Comparison of ENCODE assay signal across 9 cellular contexts in the genomic region with DNA sequence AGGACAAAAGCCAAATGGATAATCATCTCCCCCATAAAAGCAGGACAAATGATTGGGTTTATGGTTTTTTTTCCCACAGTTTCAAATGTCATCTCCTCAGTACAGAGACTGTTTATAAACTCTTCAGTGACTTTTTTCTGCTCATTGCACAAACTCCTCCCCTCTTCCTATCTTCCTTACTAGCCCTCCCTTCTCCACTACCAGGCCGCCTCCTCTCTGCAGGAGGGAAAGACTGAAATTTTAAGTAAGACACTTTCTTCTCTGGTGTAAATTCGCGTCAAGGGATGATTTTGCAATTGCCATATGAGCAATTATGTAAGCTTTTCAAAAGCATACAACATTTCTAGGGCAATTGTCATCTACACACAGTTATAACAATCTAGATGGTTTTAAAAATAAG. TPM values are rescaled to one million over a fixed set of nuclear protein-coding genes. Genes with fewer than 3 reads are reported as not detected.
A peak's percentile ranks its signal among the peaks of the same experiment; 100 is the strongest.
DNase-seq lines count a peak whose midpoint lies in the region; ATAC-seq, FAIRE-seq and TF ChIP-seq lines count a peak whose summit lies in the region.
"Had no signal": no experiment of that assay in that cellular context is flagged by ENCODE, and none has a peak within 500 bp of the region (broad histone marks: within the 10 kb centered on the region; RNA-seq: fewer than 3 reads in every experiment).

No MANE protein-coding gene starts in this region.

- DNase-seq in HepG2 (ENCODE audit: low spot score) (no peak), Panc1 (ENCODE audit: low read depth, low spot score) (no peak), left ventricle myocardium superior (no peak), NCI-H1048 (lab: John Stamatoyannopoulos, UW) (no peak), endothelial cell (ENCODE audit: low spot score) (no peak), suprapubic skin (ENCODE audit: low spot score in 2 of 2) (no peak)

- no peak overlapping the region for H3K9ac ChIP-seq in liver (ENCODE audit: low read depth in 1 of 2, low read length in 2 of 2)
- no peak overlapping the region for H3K9ac ChIP-seq in HepG2 (ENCODE audit: insufficient read depth, low read depth, low read length)

- H3K9me3 Mint-ChIP-seq in endothelial cell (ENCODE audit: unreplicated experiment) = no peaks in the 10 kb centered on the region

- intact Hi-C loops in HepG2 (cut with micrococcal nuclease; ENCODE audit: unreplicated experiment) (no loop called here), Panc1 (cut with micrococcal nuclease; ENCODE audit: unreplicated experiment) (no loop called here), left ventricle myocardium superior (cut with micrococcal nuclease) (no loop called here)

- H3K36me3 ChIP-seq in liver (ENCODE audit: control insufficient read depth in 4 of 4, insufficient read depth in 3 of 4, low read depth in 1 of 4, low read length in 3 of 4) (no peaks in the 10 kb centered on the region), HepG2 (replicated peaks in 1 of 2; ENCODE audit: control insufficient read depth in 1 of 2, insufficient read depth in 2 of 2, low read length in 2 of 2) (no peaks in the 10 kb centered on the region), Panc1 (ENCODE audit: control insufficient read depth, insufficient read depth, low read length) (no peaks in the 10 kb centered on the region), urinary bladder (ENCODE audit: insufficient read depth) (no peaks in the 10 kb centered on the region), suprapubic skin (no peaks in the 10 kb centered on the region)

- H3K27ac ChIP-seq in liver (ENCODE audit: low read depth in 1 of 2, low read length in 2 of 2) (no peak overlapping the region), HepG2 (ENCODE audit: extremely low read length, insufficient read depth, low read length) (no peak overlapping the region), Panc1 (ENCODE audit: low read length) (peak overlapping the region; percentile 93), urinary bladder (ENCODE audit: low read depth) (peak overlapping the region; percentile 10), suprapubic skin (no peak overlapping the region)

- peaks cover 13% of the 10 kb centered on the region for H3K4me1 Mint-ChIP-seq in endothelial cell (ENCODE audit: unreplicated experiment)

- H3K4me2 ChIP-seq in HepG2 (ENCODE audit: low read depth, low read length) = no peak overlapping the region

- no peak for TF ChIP-seq POLR2A in HepG2 (IDR thresholded peaks at IDR 0.05; ENCODE audit: insufficient read depth in 1 of 2, low read depth in 2 of 2, low read length in 2 of 2)
- TF ChIP-seq POLR2A in suprapubic skin (IDR thresholded peaks at IDR 0.05) = no peak

- ATAC-seq in HepG2 (no peak), Panc1 (no peak), left ventricle myocardium superior (peak; percentile 75)

- TF ChIP-seq CTCF in liver (IDR thresholded peaks at IDR 0.05; ENCODE audit: low read depth, low read length, missing input control) = no peak
- TF ChIP-seq CTCF in HepG2 (CRISPR knock-in tag; IDR thresholded peaks at IDR 0.05) = no peak
- TF ChIP-seq CTCF in Panc1 (IDR thresholded peaks at IDR 0.05) = no peak
- no peak for TF ChIP-seq CTCF in endothelial cell (IDR thresholded peaks at IDR 0.05; ENCODE audit: unreplicated experiment)
- TF ChIP-seq CTCF in suprapubic skin (IDR thresholded peaks at IDR 0.05) = no peak

- H3K9me3 ChIP-seq in liver (ENCODE audit: control insufficient read depth in 4 of 4, low read length in 3 of 4) (no peaks in the 10 kb centered on the region), HepG2 (ENCODE audit: low read length) (no peaks in the 10 kb centered on the region), Panc1 (ENCODE audit: control insufficient read depth, insufficient read depth, low read depth, low read length) (no peaks in the 10 kb centered on the region), suprapubic skin (no peaks in the 10 kb centered on the region)

- POLR2A ChIA-PET in HepG2 (lab: Yijun Ruan, JAX) = no interaction called here
- POLR2A ChIA-PET in Panc1 (lab: Charles Lee) = no interaction called here

- no peak overlapping the region for H3K4me3 Mint-ChIP-seq in endothelial cell (ENCODE audit: unreplicated experiment)

- TF ChIP-seq EP300 in HepG2 (IDR thresholded peaks at IDR 0.05; ENCODE audit: low read depth in 2 of 2, low read length in 2 of 2) (no peak), HepG2 (CRISPR knock-in tag; IDR thresholded peaks at IDR 0.05; ENCODE audit: borderline replicate concordance) (no peak), suprapubic skin (IDR thresholded peaks at IDR 0.05) (no peak)

- H3K36me3 Mint-ChIP-seq in endothelial cell (ENCODE audit: low read depth, unreplicated experiment) = no peaks in the 10 kb centered on the region

- FAIRE-seq in HepG2 (lab: Jason Lieb, UNC) = no peak
- FAIRE-seq: TTC549 had no signal

- CTCF ChIA-PET in HepG2 (lab: Yijun Ruan, JAX; ENCODE audit: low intra/inter-chr PET ratio, low total read pairs) = no interaction called here
- CTCF ChIA-PET in Panc1 (lab: Charles Lee) = no interaction called here

- in situ Hi-C loops in HepG2 (cut with HindIII; ENCODE audit: extremely low pct_ligation_motif_present, low pct_unique_long_range_greater_than_20kb) (no loop called here), Panc1 (cut with HindIII; ENCODE audit: low pct_unique_long_range_greater_than_20kb, low sequenced_read_pairs) (no loop called here)

- H3K79me2 ChIP-seq in HepG2 (ENCODE audit: insufficient read depth, low read length) = no peaks in the 10 kb centered on the region

- no peaks in the 10 kb centered on the region for H4K20me1 ChIP-seq in HepG2 (ENCODE audit: insufficient read depth, low read length)

- peaks cover 0 to 2% (median 0%) of the 10 kb centered on the region in 4 donors for H3K4me1 ChIP-seq in liver (ENCODE audit: control insufficient read depth in 4 of 4, insufficient read depth in 4 of 4, low read length in 3 of 4)
- peaks cover 34% of the 10 kb centered on the region for H3K4me1 ChIP-seq in HepG2 (ENCODE audit: insufficient read depth, low read length)
- H3K4me1 ChIP-seq in Panc1 (ENCODE audit: control insufficient read depth, insufficient read depth, low read length) = peaks cover 55% of the 10 kb centered on the region
- H3K4me1 ChIP-seq in urinary bladder (ENCODE audit: insufficient read depth) = no peaks in the 10 kb centered on the region
- H3K4me1 ChIP-seq in suprapubic skin = peaks cover 35% of the 10 kb centered on the region

- no TSS peak for BruUV-seq in HepG2 (replicated peaks; lab: Mats Ljungman, UMichigan)
- BruUV-seq in Panc1 (replicated peaks; lab: Mats Ljungman, UMichigan) = no TSS peak

- no peak overlapping the region for H2AFZ ChIP-seq in HepG2 (ENCODE audit: low read length)

- peak; percentile 12 to 17 for TF ChIP-seq RAD21 in liver (IDR thresholded peaks at IDR 0.05)
- TF ChIP-seq RAD21 in HepG2 (CRISPR knock-in tag; IDR thresholded peaks at IDR 0.05) = no peak

- H3K27me3 Mint-ChIP-seq in endothelial cell (ENCODE audit: unreplicated experiment) = peaks cover 2% of the 10 kb centered on the region

- H3K27me3 ChIP-seq in liver (ENCODE audit: control insufficient read depth in 4 of 4, insufficient read depth in 4 of 4, low read length in 3 of 4) = no peaks in the 10 kb centered on the region
- H3K27me3 ChIP-seq in HepG2 (ENCODE audit: control insufficient read depth in 1 of 2, insufficient read depth in 2 of 2, low read length in 2 of 2) = no peaks in the 10 kb centered on the region
- H3K27me3 ChIP-seq in Panc1 (ENCODE audit: control insufficient read depth, insufficient read depth, low read length) = no peaks in the 10 kb centered on the region
- H3K27me3 ChIP-seq in suprapubic skin = no peaks in the 10 kb centered on the region

- WGBS in liver = 56% methylated on average over 3 of the region's 3 CpGs
- 52% methylated on average over 3 of the region's 3 CpGs for WGBS in HepG2 (ENCODE audit: low lambda C conversion rate)
- 32% methylated on average over 3 of the region's 3 CpGs for WGBS in urinary bladder
- 49% methylated on average over 3 of the region's 3 CpGs for WGBS in suprapubic skin

- H3K4me3 ChIP-seq in liver (ENCODE audit: low read depth in 1 of 3, low read length in 3 of 3) = no peak overlapping the region
- no peak overlapping the region for H3K4me3 ChIP-seq in HepG2 (replicated peaks in 1 of 3; ENCODE audit: insufficient read depth in 1 of 3, low read depth in 2 of 3, low read length in 3 of 3)
- H3K4me3 ChIP-seq in Panc1 (ENCODE audit: low read depth in 2 of 2, low read length in 2 of 2) = no peak overlapping the region
- H3K4me3 ChIP-seq in urinary bladder (ENCODE audit: low read depth, low read length) = no peak overlapping the region
- no peak overlapping the region for H3K4me3 ChIP-seq in suprapubic skin

- H3K27ac Mint-ChIP-seq in endothelial cell (ENCODE audit: unreplicated experiment) = no peak overlapping the region

RNA-seq across cellular contexts. Expression of a gene that starts 37.0 kb away (rescaled TPM):
- total RNA-seq in liver (10 to 100 TPM; 16.4 to 41.4 TPM), HepG2 (2016; rRNA removed; fragmentation: Illumina TruSeq; extraction: Trizol) (7.5 and 9.8 TPM in 2 replicates), Panc1 (2021; ENCODE audit: unreplicated experiment) (50.0 TPM), left ventricle myocardium superior (74.6 TPM), urinary bladder (32.8 TPM), endothelial cell (ENCODE audit: unreplicated experiment) (79.8 TPM), suprapubic skin (100 to 1,000 TPM; 103 to 178 (median 156) TPM)
- polyA plus RNA-seq in liver (100 to 1,000 TPM in 1 of 2 donors, 10 to 100 TPM in 1; 13.7 to 107 TPM), HepG2 (2011; rRNA removed) (16.7 and 20.2 TPM in 2 replicates), urinary bladder (50.6 TPM)
- total RNA-seq in HepG2 (2016; cell fraction: cytosol; rRNA removed; fragmentation: Illumina TruSeq; extraction: Trizol; ENCODE audit: low read depth) = 2.4 and 5.7 TPM in 2 replicates
- total RNA-seq in HepG2 (2016; cell fraction: insoluble cytoplasmic fraction; rRNA removed; fragmentation: Illumina TruSeq; extraction: Trizol) = 5.9 and 8.9 TPM in 2 replicates
- total RNA-seq in HepG2 (2016; cell fraction: membrane; rRNA removed; fragmentation: Illumina TruSeq; extraction: Trizol) = 8.8 and 11.0 TPM in 2 replicates
- total RNA-seq in HepG2 (2016; cell fraction: nucleus; rRNA removed; fragmentation: Illumina TruSeq; extraction: Trizol) = 15.4 TPM in 2 replicates
- 12.2 and 14.4 TPM in 2 replicates for polyA plus RNA-seq in HepG2 (2011; cell fraction: cytosol; rRNA removed)
- 6.9 and 13.9 TPM in 2 replicates for polyA plus RNA-seq in HepG2 (2011; cell fraction: nucleus; rRNA removed)
- polyA plus RNA-seq in HepG2 (2012) = 22.3 and 32.9 TPM in 2 replicates
- polyA plus RNA-seq in HepG2 (2016; cell fraction: cytosol; fragmentation: Illumina TruSeq; extraction: Trizol; ENCODE audit: low read depth) = 5.9 and 6.6 TPM in 2 replicates
- 13.5 and 13.8 TPM in 2 replicates for polyA plus RNA-seq in HepG2 (2016; cell fraction: insoluble cytoplasmic fraction; fragmentation: Illumina TruSeq; extraction: Trizol; ENCODE audit: low read depth)
- polyA plus RNA-seq in HepG2 (2016; cell fraction: membrane; fragmentation: Illumina TruSeq; extraction: Trizol; ENCODE audit: low read depth) = 14.3 TPM in 2 replicates
- polyA plus RNA-seq in HepG2 (2016; cell fraction: nucleus; fragmentation: Illumina TruSeq; extraction: Trizol; ENCODE audit: insufficient read depth, low read depth) = 12.5 and 15.4 TPM in 2 replicates
- polyA minus RNA-seq in HepG2 (2011; rRNA and poly(A)+ RNA removed; ENCODE audit: low replicate concordance) = 33.4 and 51.6 TPM in 2 replicates
- 10.3 and 17.6 TPM in 2 replicates for polyA minus RNA-seq in HepG2 (2011; cell fraction: cytosol; rRNA and poly(A)+ RNA removed)
- 40.3 and 44.8 TPM in 2 replicates for polyA minus RNA-seq in HepG2 (2011; cell fraction: nucleus; rRNA and poly(A)+ RNA removed)
- polyA plus RNA-seq in Panc1 (2012; ENCODE audit: insufficient read length) = 46.9 TPM

Comparison
In these comparisons a context has a peak if more than half of its experiments do, and no peak if none do; other contexts are left out.
1. H3K27ac ChIP-seq: peak in Panc1 (single experiment) and urinary bladder (single experiment); none in liver (0 of 2), HepG2 (single experiment) and suprapubic skin (single experiment).